Comparison of ENCODE assay signal across 8 cellular contexts in genomic region chr1:80218112-80218511, GRCh38.
DNase-seq lines count a peak whose midpoint lies in the region; ATAC-seq, FAIRE-seq and TF ChIP-seq lines count a peak whose summit lies in the region.

No MANE protein-coding gene starts in this region.

- no peaks in the 10 kb centered on the region for H3K23me2 ChIP-seq in H1 (ENCODE audit: low read depth, low read length)

- no peak overlapping the region for H3K9ac ChIP-seq in H1 (replicated peaks in 1 of 4; ENCODE audit: extremely low read depth in 1 of 4, low read depth in 3 of 4, low read length in 3 of 4)

- DNase-seq in NCI-H69 (lab: John Stamatoyannopoulos, UW) (peak; percentile 1), H1 (ENCODE audit: low read depth in 1 of 2, low spot score in 2 of 2) (no peak), neural crest cell (ENCODE audit: low read depth, low spot score) (no peak), spleen (no peak), NCI-H128 (lab: John Stamatoyannopoulos, UW; ENCODE audit: unreplicated experiment) (no peak)

- TF ChIP-seq EP300 in H1 (IDR thresholded peaks at IDR 0.05; ENCODE audit: borderline replicate concordance in 1 of 2, low read depth in 2 of 2, low read length in 2 of 2) = no peak

- H3K27ac ChIP-seq in ACC112 (ENCODE audit: low read depth, low read length) = no peak overlapping the region
- no peak overlapping the region for H3K27ac ChIP-seq in H1 (ENCODE audit: low read depth, low read length)
- no peak overlapping the region for H3K27ac ChIP-seq in spleen

- no peak overlapping the region for H2BK20ac ChIP-seq in H1 (ENCODE audit: low read length)

- H3K79me1 ChIP-seq in H1 (ENCODE audit: low read depth, low read length) = no peaks in the 10 kb centered on the region

- no peak overlapping the region for H3K56ac ChIP-seq in H1 (replicated peaks; ENCODE audit: insufficient read length, low read depth, low read length)

- no peak overlapping the region for H2BK15ac ChIP-seq in H1 (ENCODE audit: low read length)

- no peaks in the 10 kb centered on the region for H3K9me3 ChIP-seq in H1 (ENCODE audit: insufficient read depth in 2 of 2, low read depth in 1 of 2, low read length in 1 of 2)
- H3K9me3 ChIP-seq in spleen = no peaks in the 10 kb centered on the region

- H3K79me2 ChIP-seq in ACC112 (ENCODE audit: control insufficient read depth, insufficient read depth, low read length, unreplicated experiment) (no peaks in the 10 kb centered on the region), H1 (ENCODE audit: control insufficient read depth in 1 of 2, insufficient read depth in 2 of 2, low read length in 2 of 2) (no peaks in the 10 kb centered on the region)

- CTCF ChIA-PET in H1 (lab: Charles Lee; ENCODE audit: partially characterized antibody) = interaction anchor here (0.5 to 2.1 kb wide), 11 partner anchors 9 to 510 kb away, joined by 3 to 5 read pairs (median 3); no protein-coding TSS in a partner anchor

- H3K27me3 Mint-ChIP-seq in neural crest cell (ENCODE audit: low read depth) = no peaks in the 10 kb centered on the region

- 42% methylated on average over 2 of the region's 2 CpGs; no CpG with 5 or more reads in 1 of the 2 experiments for WGBS in H1 (ENCODE audit: extremely low coverage in 1 of 2, insufficient coverage in 1 of 2, insufficient read length in 1 of 2, insufficient replicate concordance in 2 of 2, low coverage in 1 of 2, low lambda C conversion rate in 2 of 2, missing lambda C conversion rate in 1 of 2), 2 experiments
- WGBS in spleen, 5 donors = 37 to 59% (median 48%) methylated on average over 2 of the region's 2 CpGs

- H3K27me3 ChIP-seq in ACC112 (ENCODE audit: insufficient read depth, low read length) (no peaks in the 10 kb centered on the region), H1 (replicated peaks in 1 of 4; ENCODE audit: control insufficient read depth in 3 of 4, extremely low read depth in 1 of 4, insufficient read depth in 3 of 4, low read length in 3 of 4) (no peaks in the 10 kb centered on the region), spleen (replicated peaks in 1 of 7) (no peaks in the 10 kb centered on the region)

- H3K4ac ChIP-seq in H1 (replicated peaks; ENCODE audit: insufficient read length, low read depth, low read length) = no peak overlapping the region

- no peaks in the 10 kb centered on the region for H3K36me3 ChIP-seq in ACC112 (ENCODE audit: insufficient read depth, low read length)
- no peaks in the 10 kb centered on the region for H3K36me3 ChIP-seq in H1 (ENCODE audit: control insufficient read depth in 2 of 4, insufficient read depth in 4 of 4, low read length in 3 of 4)
- H3K36me3 ChIP-seq in spleen = no peaks in the 10 kb centered on the region

- H3K9me3 Mint-ChIP-seq in neural crest cell = no peaks in the 10 kb centered on the region

- ATAC-seq in GM18517 (IDR thresholded peaks at IDR 0.05; ENCODE audit: unreplicated experiment) (peak; percentile 74), HG03095 (IDR thresholded peaks at IDR 0.05; ENCODE audit: unreplicated experiment) (peak; percentile 69)

- TF ChIP-seq CTCF in H1 (IDR thresholded peaks at IDR 0.05; ENCODE audit: control extremely low read depth in 1 of 3, insufficient read depth in 1 of 3, low read depth in 1 of 3, low read length in 3 of 3) = peak in 2 of 3 experiments; percentile 28 to 54; a peak in 2 of 4 replicates
- TF ChIP-seq CTCF in neural crest cell (conservative IDR thresholded peaks at IDR 0.05) = peak; percentile 75
- TF ChIP-seq CTCF in spleen (IDR thresholded peaks at IDR 0.05 in 8 of 11, conservative IDR thresholded peaks at IDR 0.05 in 3 of 11) = peak in 5 of 11 experiments; percentile 11 to 34 (median 23)

- H3K4me2 ChIP-seq in H1 (ENCODE audit: insufficient read depth in 1 of 2, low read depth in 2 of 2, low read length in 2 of 2) = no peak overlapping the region

- peak; percentile 63 to 66 for TF ChIP-seq RAD21 in H1 (IDR thresholded peaks at IDR 0.05 in 1 of 2, conservative IDR thresholded peaks at IDR 0.05 in 1 of 2; ENCODE audit: low read depth in 2 of 2, low read length in 2 of 2)

- H3K4me3 ChIP-seq in ACC112 (ENCODE audit: low read depth, low read length) = no peak overlapping the region
- H3K4me3 ChIP-seq in H1 (ENCODE audit: extremely low read depth in 1 of 4, insufficient read depth in 2 of 4, low read depth in 3 of 4, low read length in 4 of 4) = no peak overlapping the region
- H3K4me3 ChIP-seq in spleen = no peak overlapping the region

- H3K4me1 Mint-ChIP-seq in neural crest cell = peaks cover 32% of the 10 kb centered on the region

- FAIRE-seq in H1 (lab: Jason Lieb, UNC) = peak; percentile 60

- H4K8ac ChIP-seq in H1 (ENCODE audit: extremely low read depth, insufficient read depth, low read length) = no peak overlapping the region

- H2BK5ac ChIP-seq in H1 (ENCODE audit: low read depth, low read length) = no peak overlapping the region

- POLR2A ChIA-PET in H1 (lab: Charles Lee; ENCODE audit: partially characterized antibody) = no interaction called here

- H4K91ac ChIP-seq in H1 (replicated peaks; ENCODE audit: insufficient read length, low read length) = no peak overlapping the region

- no peaks in the 10 kb centered on the region for H4K20me1 ChIP-seq in H1 (replicated peaks in 1 of 2; ENCODE audit: control insufficient read depth in 1 of 2, insufficient read depth in 2 of 2, low read length in 2 of 2)

- H3K4me1 ChIP-seq in ACC112 (ENCODE audit: control insufficient read depth, insufficient read depth, low read length, unreplicated experiment) (peaks cover 6% of the 10 kb centered on the region), H1 (replicated peaks in 1 of 4; ENCODE audit: control insufficient read depth in 3 of 4, insufficient read depth in 4 of 4, low read length in 3 of 4) (no peaks in the 10 kb centered on the region), spleen (no peaks in the 10 kb centered on the region)

- H3K18ac ChIP-seq in H1 (ENCODE audit: extremely low read depth, low read length) = no peak overlapping the region

- no peak overlapping the region for H3K14ac ChIP-seq in H1 (ENCODE audit: insufficient read length)

- no peak overlapping the region for H2BK12ac ChIP-seq in H1 (ENCODE audit: low read depth, low read length)

- no peak overlapping the region for H2AK5ac ChIP-seq in H1 (ENCODE audit: low read depth, low read length)

- no peak overlapping the region for H3K4me3 Mint-ChIP-seq in neural crest cell

- H3K36me3 Mint-ChIP-seq in neural crest cell (ENCODE audit: low read depth) = no peaks in the 10 kb centered on the region

- H3K27ac Mint-ChIP-seq in neural crest cell (ENCODE audit: unreplicated experiment) = no peak overlapping the region

- H2AFZ ChIP-seq in ACC112 (ENCODE audit: low read length, unreplicated experiment) (peak overlapping the region; percentile 62), H1 (ENCODE audit: low read length) (0 out of 2 replicates have a peak overlapping the region, but pooled peaks have one; percentile 3)

- no peak overlapping the region for H3K23ac ChIP-seq in H1 (ENCODE audit: insufficient read length)

- no peak overlapping the region for H4K5ac ChIP-seq in H1 (ENCODE audit: insufficient read length, low read depth, low read length)

- TF ChIP-seq POLR2A in H1 (IDR thresholded peaks at IDR 0.05; ENCODE audit: control extremely low read depth in 1 of 2, low read depth in 2 of 2, low read length in 2 of 2) (no peak), spleen (IDR thresholded peaks at IDR 0.05) (no peak)

- no peak overlapping the region for H2BK120ac ChIP-seq in H1 (replicated peaks; ENCODE audit: low read depth, low read length)

- intact Hi-C loops in spleen (cut with DNase I; ENCODE audit: low total_unique reads) = no loop called here

TF ChIP-seq in H1, 55 proteins besides CTCF, POLR2A, EP300 and RAD21:
- TF ChIP-seq SIX5 (IDR thresholded peaks at IDR 0.05; ENCODE audit: low read depth, low read length) = no peak
- no peak for TF ChIP-seq CREB1 (IDR thresholded peaks at IDR 0.05)
- no peak for TF ChIP-seq ASH2L (IDR thresholded peaks at IDR 0.05; ENCODE audit: low read length)
- TF ChIP-seq, protein P1, sequence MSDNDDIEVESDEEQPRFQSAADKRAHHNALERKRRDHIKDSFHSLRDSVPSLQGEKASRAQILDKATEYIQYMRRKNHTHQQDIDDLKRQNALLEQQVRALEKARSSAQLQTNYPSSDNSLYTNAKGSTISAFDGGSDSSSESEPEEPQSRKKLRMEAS (IDR thresholded peaks at IDR 0.05) = no peak
- no peak for TF ChIP-seq NRF1 (IDR thresholded peaks at IDR 0.05; ENCODE audit: low read depth, low read length)
- TF ChIP-seq, protein P2, sequence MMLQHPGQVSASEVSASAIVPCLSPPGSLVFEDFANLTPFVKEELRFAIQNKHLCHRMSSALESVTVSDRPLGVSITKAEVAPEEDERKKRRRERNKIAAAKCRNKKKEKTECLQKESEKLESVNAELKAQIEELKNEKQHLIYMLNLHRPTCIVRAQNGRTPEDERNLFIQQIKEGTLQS (IDR thresholded peaks at IDR 0.05; ENCODE audit: insufficient read depth, low read depth, low read length) = no peak
- no peak for TF ChIP-seq TBP (IDR thresholded peaks at IDR 0.05; ENCODE audit: low read depth, low read length)
- no peak for TF ChIP-seq CTBP2 (IDR thresholded peaks at IDR 0.05; ENCODE audit: borderline replicate concordance, insufficient read depth, insufficient read length, low read length)
- no peak for TF ChIP-seq RXRA (IDR thresholded peaks at IDR 0.05; ENCODE audit: insufficient read depth, low read depth, low read length)
- no peak for TF ChIP-seq NANOG (IDR thresholded peaks at IDR 0.05; ENCODE audit: insufficient read depth, low read depth, low read length, poor library complexity, severe bottlenecking)
- TF ChIP-seq, protein P3, sequence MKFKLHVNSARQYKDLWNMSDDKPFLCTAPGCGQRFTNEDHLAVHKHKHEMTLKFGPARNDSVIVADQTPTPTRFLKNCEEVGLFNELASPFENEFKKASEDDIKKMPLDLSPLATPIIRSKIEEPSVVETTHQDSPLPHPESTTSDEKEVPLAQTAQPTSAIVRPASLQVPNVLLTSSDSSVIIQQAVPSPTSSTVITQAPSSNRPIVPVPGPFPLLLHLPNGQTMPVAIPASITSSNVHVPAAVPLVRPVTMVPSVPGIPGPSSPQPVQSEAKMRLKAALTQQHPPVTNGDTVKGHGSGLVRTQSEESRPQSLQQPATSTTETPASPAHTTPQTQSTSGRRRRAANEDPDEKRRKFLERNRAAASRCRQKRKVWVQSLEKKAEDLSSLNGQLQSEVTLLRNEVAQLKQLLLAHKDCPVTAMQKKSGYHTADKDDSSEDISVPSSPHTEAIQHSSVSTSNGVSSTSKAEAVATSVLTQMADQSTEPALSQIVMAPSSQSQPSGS (IDR thresholded peaks at IDR 0.05; ENCODE audit: low read length) = no peak
- no peak for TF ChIP-seq EZH2 (IDR thresholded peaks at IDR 0.05; ENCODE audit: low read depth, low read length, severe bottlenecking)
- TF ChIP-seq SP2 (IDR thresholded peaks at IDR 0.05; ENCODE audit: low read length) = no peak
- TF ChIP-seq JUN (IDR thresholded peaks at IDR 0.05; ENCODE audit: low read depth, low read length) = no peak
- TF ChIP-seq YY1 (IDR thresholded peaks at IDR 0.05; ENCODE audit: low read depth, low read length) = no peak
- no peak for TF ChIP-seq HDAC2 (IDR thresholded peaks at IDR 0.05; ENCODE audit: borderline replicate concordance in 1 of 2, low read depth in 2 of 2, low read length in 2 of 2)
TF ChIP-seq in H1: peak in this region for 0.
